ENCODE assay signal across 8 cellular contexts in genomic region chrX:37349131-37350033, GRCh38. TPM values are rescaled to one million over a fixed set of nuclear protein-coding genes. Genes with fewer than 3 reads are reported as not detected.
DNase-seq lines count a peak whose midpoint lies in the region; ATAC-seq and TF ChIP-seq lines count a peak whose summit lies in the region.

PRRG1 (plus strand) TSS chrX:37349364; CDS start chrX:37406250, 56,886 bp downstream.

- no peak within 1 kb of the TSS for H3K27ac Mint-ChIP-seq in activated naive CD4-positive, alpha-beta T cell treated with anti-CD3 and anti-CD28 coated beads, Interleukin-2, amount 10 ng/mL, durations not matched to agents 7 days and 5 days

- no peaks in the 10 kb centered on the region for H3K36me3 Mint-ChIP-seq in activated naive CD4-positive, alpha-beta T cell treated with anti-CD3 and anti-CD28 coated beads, Interleukin-2, amount 10 ng/mL, durations not matched to agents 7 days and 5 days

- TF ChIP-seq POLR2A in ovary (IDR thresholded peaks at IDR 0.05) = peak; percentile 36

- H3K4me1 ChIP-seq in right cardiac atrium (ENCODE audit: control insufficient read depth, insufficient read depth, low read length) (no peaks in the 10 kb centered on the region), ovary (ENCODE audit: insufficient read depth) (no peaks in the 10 kb centered on the region)

- DNase-seq in GM03348 (ENCODE audit: low spot score) = peak; percentile 89
- peak; percentile 72 for DNase-seq in NCI-H2171 treated with DMSO at 0.1 percent for 48 hours (lab: John Stamatoyannopoulos, UW)
- DNase-seq in astrocyte of the hippocampus (ENCODE audit: low read depth, low spot score) = peak; percentile 89
- DNase-seq in right cardiac atrium = peak; percentile 83 to 91 (median 91)
- peak; percentile 67 to 81 (median 75) for DNase-seq in ovary
- DNase-seq in DMS153 (lab: John Stamatoyannopoulos, UW) = no peak
- DNase-seq in DMS79 (lab: John Stamatoyannopoulos, UW) = no peak
- no peak for DNase-seq in activated naive CD4-positive, alpha-beta T cell treated with anti-CD3 and anti-CD28 coated beads, Interleukin-2, amount 10 ng/mL, durations not matched to agents 7 days and 5 days

- ATAC-seq in right cardiac atrium = peak; percentile 97

- peaks cover 2% of the 10 kb centered on the region for H3K4me1 Mint-ChIP-seq in activated naive CD4-positive, alpha-beta T cell treated with anti-CD3 and anti-CD28 coated beads, Interleukin-2, amount 10 ng/mL, durations not matched to agents 7 days and 5 days

- H3K9me3 Mint-ChIP-seq in activated naive CD4-positive, alpha-beta T cell treated with anti-CD3 and anti-CD28 coated beads, Interleukin-2, amount 10 ng/mL, durations not matched to agents 7 days and 5 days = no peaks in the 10 kb centered on the region

- peak within 1 kb of the TSS; percentile 97 for H3K27ac ChIP-seq in right cardiac atrium (ENCODE audit: low read length)
- H3K27ac ChIP-seq in ovary = peak within 1 kb of the TSS; percentile 21 to 55

- intact Hi-C loops in right cardiac atrium (cut with DNase I) = no loop called here
- intact Hi-C loops in ovary (cut with DNase I) = no loop called here

- CTCF ChIA-PET in activated naive CD4-positive, alpha-beta T cell treated with anti-CD3 and anti-CD28 coated beads, Interleukin-2, amount 10 ng/mL, durations not matched to agents 7 days and 5 days (lab: Charles Lee) = no interaction called here

- H3K27me3 ChIP-seq in right cardiac atrium (ENCODE audit: control insufficient read depth, insufficient read depth) (no peaks in the 10 kb centered on the region), ovary (no peaks in the 10 kb centered on the region)

- H3K4me3 Mint-ChIP-seq in activated naive CD4-positive, alpha-beta T cell treated with anti-CD3 and anti-CD28 coated beads, Interleukin-2, amount 10 ng/mL, durations not matched to agents 7 days and 5 days = no peak within 1 kb of the TSS

- H3K4me3 ChIP-seq in right cardiac atrium (ENCODE audit: low read length) = peak within 1 kb of the TSS; percentile 83
- H3K4me3 ChIP-seq in ovary = peak within 1 kb of the TSS; percentile 65

- no peak for TF ChIP-seq CTCF in ovary (IDR thresholded peaks at IDR 0.05)

- peaks cover 23% of the 10 kb centered on the region for H3K27me3 Mint-ChIP-seq in activated naive CD4-positive, alpha-beta T cell treated with anti-CD3 and anti-CD28 coated beads, Interleukin-2, amount 10 ng/mL, durations not matched to agents 7 days and 5 days

- 2% methylated on average over 66 of the region's 66 CpGs for WGBS in right cardiac atrium
- WGBS in ovary, 3 donors = 25 to 37% (median 32%) methylated on average over 60 to 66 of the region's 66 CpGs

- H3K36me3 ChIP-seq in ovary = no peaks in the 10 kb centered on the region

- TF ChIP-seq EP300 in ovary (IDR thresholded peaks at IDR 0.05) = no peak

- no peaks in the 10 kb centered on the region for H3K9me3 ChIP-seq in right cardiac atrium (ENCODE audit: control insufficient read depth, low read length)
- no peaks in the 10 kb centered on the region for H3K9me3 ChIP-seq in ovary

RNA-seq across cellular contexts. Expression of gene PRRG1, which starts in this region (rescaled TPM):
- total RNA-seq in right cardiac atrium (10 to 100 TPM in 3 of 4 donors, 1 to 10 TPM in 1; 9.4 to 15.2 (median 13.6) TPM), ovary (10 to 100 TPM in 1 of 7 donors, 1 to 10 TPM in 6; 6.4 to 11.1 (median 8.3) TPM)
- polyA plus RNA-seq in right cardiac atrium (6.1 TPM), ovary (1 to 10 TPM; 3.3 to 8.3 TPM)

Comparison
In these comparisons a context has a peak if more than half of its experiments do, and no peak if none do; other contexts are left out.
1. DNase-seq: peak in GM03348 (single experiment), NCI-H2171 treated with DMSO at 0.1 percent for 48 hours (single experiment), astrocyte of the hippocampus (single experiment), right cardiac atrium (3 of 3) and ovary (5 of 5); none in DMS153 (single experiment), DMS79 (single experiment) and activated naive CD4-positive, alpha-beta T cell treated with anti-CD3 and anti-CD28 coated beads, Interleukin-2, amount 10 ng/mL, durations not matched to agents 7 days and 5 days (single experiment).